19 cellular contexts compared by ENCODE assay signal in genomic region chr20:44224651-44225050, GRCh38. TPM values are rescaled to one million over a fixed set of nuclear protein-coding genes. Genes with fewer than 3 reads are reported as not detected.
DNase-seq lines count a peak whose midpoint lies in the region; ATAC-seq and TF ChIP-seq lines count a peak whose summit lies in the region.
"Had no signal": no experiment of that assay in that cellular context is flagged by ENCODE, and none has a peak within 500 bp of the region (broad histone marks: within the 10 kb centered on the region; RNA-seq: fewer than 3 reads in every experiment).

No MANE protein-coding gene starts in this region.

- no peaks in the 10 kb centered on the region for H3K27me3 Mint-ChIP-seq in natural killer cell (ENCODE audit: low read depth in 2 of 2)

- H3K27ac ChIP-seq in HEK293 (ENCODE audit: extremely low read depth, low read depth, low read length) (no peak overlapping the region), sigmoid colon (no peak overlapping the region)
- H3K27ac ChIP-seq: A549, C4-2B, HL-60 had no signal

- H3K9me3 Mint-ChIP-seq in natural killer cell: no peaks in the 10 kb centered on the region
- H3K9me3 Mint-ChIP-seq: CD8-positive, alpha-beta T cell had no signal

- peaks cover 10% of the 10 kb centered on the region in 2 donors for H3K4me1 Mint-ChIP-seq in natural killer cell

- POLR2A ChIA-PET in HEK293 (lab: Yijun Ruan, JAX): interaction anchor here (0.7 kb wide), 1 partner anchor 108 kb away, joined by 6 read pairs; no protein-coding TSS in a partner anchor

- 57 to 78% methylated on average over 5 of the region's 5 CpGs for WGBS in sigmoid colon, 2 donors

- TF ChIP-seq EP300 in sigmoid colon (IDR thresholded peaks at IDR 0.05): no peak

- TF ChIP-seq POLR2A in erythroblast (IDR thresholded peaks at IDR 0.05; ENCODE audit: low read length) (no peak), sigmoid colon (IDR thresholded peaks at IDR 0.05) (no peak)

- ATAC-seq in natural killer cell: no peak
- ATAC-seq: A549; CD8-positive, alpha-beta T cell had no signal

- intact Hi-C loops in sigmoid colon (cut with DNase I): no loop called here
- intact Hi-C loops in natural killer cell (cut with micrococcal nuclease): no loop called here

- H3K4me3 ChIP-seq in HEK293 (ENCODE audit: low read depth, low read length) (no peak overlapping the region), sigmoid colon (no peak overlapping the region)
- H3K4me3 ChIP-seq: A549 had no signal

- no peak overlapping the region for H3K4me3 Mint-ChIP-seq in natural killer cell
- H3K4me3 Mint-ChIP-seq: CD8-positive, alpha-beta T cell had no signal

- H3K4me1 ChIP-seq in HEK293 (ENCODE audit: control insufficient read depth, insufficient read depth, low read length) (no peaks in the 10 kb centered on the region), sigmoid colon (no peaks in the 10 kb centered on the region)
- H3K4me1 ChIP-seq: A549, BE2C had no signal

- peak in 39 of 76 experiments; percentile 3 to 61 (median 27) for DNase-seq in HUDEP-2 (lab: John Stamatoyannopoulos, UW; ENCODE audit: unreplicated experiment in 76 of 76)
- DNase-seq in erythroblast (lab: John Stamatoyannopoulos, UW): peak; percentile 57 to 75
- DNase-seq in sigmoid colon: peak; percentile 3
- DNase-seq in NCI-H524 (lab: John Stamatoyannopoulos, UW): no peak
- no peak for DNase-seq in activated naive CD4-positive, alpha-beta T cell treated with anti-CD3 and anti-CD28 coated beads, Interleukin-2, amount 50 U/mL, for 16 hours
- no peak for DNase-seq in natural killer cell
- DNase-seq: BE2C; CD8-positive, alpha-beta T cell; COR-L47; DMS153; DMS79 treated with DMSO at 0.1 percent for 48 hours; EL; HCEC 1CT; IMR-90 had no signal

- CTCF ChIA-PET in HEK293 (lab: Yijun Ruan, JAX): interaction anchor here (0.7 to 3.1 kb wide), 8 partner anchors 9 to 160 kb away, joined by 3 to 12 read pairs (median 6); partner anchors contain the start of gene FITM2

- no peak for TF ChIP-seq CTCF in HEK293 (tag by site-specific recombination; IDR thresholded peaks at IDR 0.05)
- no peak for TF ChIP-seq CTCF in sigmoid colon (IDR thresholded peaks at IDR 0.05)
- no peak for TF ChIP-seq CTCF in natural killer cell (IDR thresholded peaks at IDR 0.05)

- H3K27me3 ChIP-seq in sigmoid colon: no peaks in the 10 kb centered on the region
- H3K27me3 ChIP-seq: BE2C had no signal

- H3K9me3 ChIP-seq in HEK293 (ENCODE audit: control insufficient read depth, insufficient read depth, low read depth, low read length) (no peaks in the 10 kb centered on the region), sigmoid colon (no peaks in the 10 kb centered on the region)
- H3K9me3 ChIP-seq: A549, BE2C had no signal

- H3K27ac Mint-ChIP-seq in natural killer cell: no peak overlapping the region
- H3K27ac Mint-ChIP-seq: CD8-positive, alpha-beta T cell had no signal

- no peaks in the 10 kb centered on the region for H3K36me3 Mint-ChIP-seq in natural killer cell
- H3K36me3 Mint-ChIP-seq: CD8-positive, alpha-beta T cell had no signal

- H3K36me3 ChIP-seq in HEK293 (ENCODE audit: control insufficient read depth in 2 of 2, insufficient read depth in 1 of 2, low read length in 2 of 2): no peaks in the 10 kb centered on the region
- no peaks in the 10 kb centered on the region for H3K36me3 ChIP-seq in sigmoid colon
- H3K36me3 ChIP-seq: BE2C had no signal

TF ChIP-seq in HEK293, 187 proteins besides CTCF, POLR2A, EP300 and RAD21:
- TF ChIP-seq ZNF341 (tag by site-specific recombination; IDR thresholded peaks at IDR 0.05; ENCODE audit: low read depth): 0 out of 2 replicates have a peak, but pooled peaks have one; percentile 12
- no peak for TF ChIP-seq MEIS1 (CRISPR knock-in tag; IDR thresholded peaks at IDR 0.05; ENCODE audit: borderline replicate concordance)

RNA-seq across cellular contexts. Expression of gene OSER1, which starts 14.1 kb away (rescaled TPM):
- total RNA-seq in sigmoid colon: 10 to 100 TPM; 47.4 to 90.5 (median 61.5) TPM
- polyA plus RNA-seq in sigmoid colon: 10 to 100 TPM; 28.5 to 39.8 (median 37.2) TPM
- 10 to 100 TPM; 72.3 to 93.9 (median 78.3) TPM for total RNA-seq in natural killer cell

RNA-seq across cellular contexts. Expression of gene GDAP1L1, which starts 22.5 kb away (rescaled TPM):
- 1 to 10 TPM in 2 of 4 donors, under 1 TPM in 1, not detected in 1; 0.36 to 1.4 (median 1.3) TPM for total RNA-seq in sigmoid colon
- under 1 TPM in 2 of 3 donors, not detected in 1; 0.20 to 0.60 TPM for polyA plus RNA-seq in sigmoid colon
- not detected for total RNA-seq in natural killer cell
- total RNA-seq: CD8-positive, alpha-beta T cell; IMR-90 had no signal
- polyA plus RNA-seq: AG04450, IMR-90 had no signal

RNA-seq across cellular contexts. Expression of gene JPH2, which starts 37.7 kb away (rescaled TPM):
- total RNA-seq in sigmoid colon (100 to 1,000 TPM in 3 of 4 donors, 10 to 100 TPM in 1; 52.0 to 166 (median 122) TPM), natural killer cell (not detected)
- polyA plus RNA-seq in sigmoid colon: 1 to 10 TPM in 1 of 3 donors, under 1 TPM in 2; 0.23 to 5.3 (median 0.60) TPM
- total RNA-seq: CD8-positive, alpha-beta T cell had no signal

Comparison
In these comparisons a context has a peak if more than half of its experiments do, and no peak if none do; other contexts are left out.
1. DNase-seq: peak in HUDEP-2 (39 of 76), erythroblast (2 of 2) and sigmoid colon (single experiment); none in NCI-H524 (0 of 2), activated naive CD4-positive, alpha-beta T cell treated with anti-CD3 and anti-CD28 coated beads, Interleukin-2, amount 50 U/mL, for 16 hours (single experiment) and natural killer cell (single experiment).
2. RNA of gene JPH2, which starts 37.7 kb away (total RNA-seq): 52.0 to 166 TPM in sigmoid colon; not detected in natural killer cell; every median in the first group is over 10 times any median in the second.